ENCODE assay signal across 8 cellular contexts in genomic region chr3:107241217-107241616, GRCh38.
DNase-seq lines count a peak whose midpoint lies in the region; ATAC-seq and TF ChIP-seq lines count a peak whose summit lies in the region.

No MANE protein-coding gene starts in this region.

- H3K9me2 ChIP-seq in GM23248 (ENCODE audit: insufficient read depth) = no peaks in the 10 kb centered on the region

- H2AFZ ChIP-seq in GM23248 = peak overlapping the region; percentile 91

- no peaks in the 10 kb centered on the region for H3K27me3 ChIP-seq in GM23248 (replicated peaks; ENCODE audit: insufficient read depth)
- no peaks in the 10 kb centered on the region for H3K27me3 ChIP-seq in adrenal gland
- no peaks in the 10 kb centered on the region for H3K27me3 ChIP-seq in iPS DF 6.9 (ENCODE audit: control insufficient read depth, insufficient read depth, low read length)
- no peaks in the 10 kb centered on the region for H3K27me3 ChIP-seq in gastrocnemius medialis

- intact Hi-C loops in adrenal gland (cut with DNase I) (no loop called here), gastrocnemius medialis (cut with DNase I; ENCODE audit: low total_unique reads) (no loop called here)

- H3K4me3 ChIP-seq in GM23248 (peak overlapping the region; percentile 88), adrenal gland (peak overlapping the region; percentile 20 to 79 (median 50)), iPS DF 6.9 (ENCODE audit: low read length) (peak overlapping the region; percentile 54; the same call in 1 of the 2 replicates), gastrocnemius medialis (peak overlapping the region; percentile 70 to 86 (median 80))

- H3K9me3 ChIP-seq in GM23248 (ENCODE audit: low read depth) (no peaks in the 10 kb centered on the region), adrenal gland (replicated peaks in 1 of 3) (no peaks in the 10 kb centered on the region), iPS DF 6.9 (ENCODE audit: control insufficient read depth, insufficient read depth, low read length) (no peaks in the 10 kb centered on the region), gastrocnemius medialis (no peaks in the 10 kb centered on the region)

- H3K4me1 ChIP-seq in GM23248 (ENCODE audit: insufficient read depth) (peaks cover 14% of the 10 kb centered on the region), adrenal gland (replicated peaks in 1 of 2) (peaks cover 8 to 37% of the 10 kb centered on the region in 2 donors), iPS DF 6.9 (ENCODE audit: control insufficient read depth, insufficient read depth, low read length) (no peaks in the 10 kb centered on the region), gastrocnemius medialis (peaks cover 6 to 7% of the 10 kb centered on the region in 2 donors)

- H3K36me3 ChIP-seq in GM23248 (ENCODE audit: low read depth) = no peaks in the 10 kb centered on the region
- H3K36me3 ChIP-seq in adrenal gland (replicated peaks in 1 of 2) = peaks cover 0 to 5% of the 10 kb centered on the region in 2 donors
- H3K36me3 ChIP-seq in iPS DF 6.9 (ENCODE audit: control insufficient read depth, insufficient read depth, low read length) = no peaks in the 10 kb centered on the region
- H3K36me3 ChIP-seq in gastrocnemius medialis = no peaks in the 10 kb centered on the region

- H4K20me1 ChIP-seq in GM23248 (ENCODE audit: insufficient read depth) = no peaks in the 10 kb centered on the region

- no peak for TF ChIP-seq POLR2A in adrenal gland (IDR thresholded peaks at IDR 0.05)
- no peak for TF ChIP-seq POLR2A in gastrocnemius medialis (IDR thresholded peaks at IDR 0.05)

- H3K27ac ChIP-seq in GM23248 (peak overlapping the region; percentile 46), adrenal gland (peak overlapping the region in 3 of 5 donors; percentile 48 to 87 (median 84)), iPS DF 6.9 (ENCODE audit: low read length) (no peak overlapping the region), gastrocnemius medialis (peak overlapping the region in 1 of 4 donors; percentile 71)

- peak overlapping the region; percentile 84 for H3K9ac ChIP-seq in GM23248

- H3K79me2 ChIP-seq in GM23248 (ENCODE audit: insufficient read depth) = peaks cover 36% of the 10 kb centered on the region

- H3K4me2 ChIP-seq in GM23248 (ENCODE audit: unreplicated experiment) = peak overlapping the region; percentile 93

- in situ Hi-C loops in GM23248 (cut with MboI) = loop anchor here (25.0 kb wide), 1 partner anchor 1321 kb away; no protein-coding TSS in a partner anchor
- in situ Hi-C loops in gastrocnemius medialis (cut with MboI; ENCODE audit: low sequenced_read_pairs in 4 of 4) = loop anchor here in 2 of 4 donors (25.0 kb wide), 3 partner anchors 421 to 696 kb away; no protein-coding TSS in a partner anchor

- H3F3A ChIP-seq in GM23248 (ENCODE audit: insufficient read depth) = 0 out of 2 replicates have a peak, but pooled peaks cover 4% of the 10 kb centered on the region

- 1 to 3% methylated on average over 7 of the region's 7 CpGs for WGBS in GM23248 (ENCODE audit: low coverage in 1 of 2, low lambda C conversion rate in 2 of 2, missing lambda C conversion rate in 2 of 2), 2 experiments
- 2 to 4% (median 3%) methylated on average over 7 of the region's 7 CpGs for WGBS in adrenal gland, 4 donors
- no CpG with 5 or more reads among the region's 7 CpGs for WGBS in iPS DF 6.9 (ENCODE audit: insufficient coverage, insufficient read length)

- DNase-seq in SKM-1 treated with dmso at 0.1 percent for 144 hours (lab: John Stamatoyannopoulos, UW; ENCODE audit: unreplicated experiment) = peak; percentile 3
- DNase-seq in SKM-1 (lab: John Stamatoyannopoulos, UW; ENCODE audit: unreplicated experiment) = no peak
- DNase-seq in GM23248 = peak; percentile 47
- DNase-seq in NCI-H1694 (lab: John Stamatoyannopoulos, UW) = peak; percentile 11
- peak; percentile 27 to 60 (median 35) for DNase-seq in adrenal gland
- no peak for DNase-seq in iPS DF 6.9 (ENCODE audit: low read depth, low spot score)
- no peak for DNase-seq in gastrocnemius medialis

- no peak for TF ChIP-seq CTCF in adrenal gland (IDR thresholded peaks at IDR 0.05)
- TF ChIP-seq CTCF in gastrocnemius medialis (IDR thresholded peaks at IDR 0.05 in 4 of 5, conservative IDR thresholded peaks at IDR 0.05 in 1 of 5) = no peak

- peak in 1 of 2 donors; percentile 39 for ATAC-seq in gastrocnemius medialis
- ATAC-seq in GM19328 (IDR thresholded peaks at IDR 0.05; ENCODE audit: unreplicated experiment) = no peak

Comparison
In these comparisons a context has a peak if more than half of its experiments do, and no peak if none do; other contexts are left out.
1. DNase-seq: peak in SKM-1 treated with dmso at 0.1 percent for 144 hours (single experiment), GM23248 (single experiment), NCI-H1694 (single experiment) and adrenal gland (7 of 7); none in SKM-1 (single experiment), iPS DF 6.9 (single experiment) and gastrocnemius medialis (0 of 2).
2. Peak in every context shown above with its lines, with median percentiles within 50 percentile points of each other: H3K4me3 ChIP-seq.